ENCODE assay signal across 13 cellular contexts in genomic region chr17:80724723-80725388, GRCh38.
DNase-seq lines count a peak whose midpoint lies in the region; ATAC-seq, FAIRE-seq and TF ChIP-seq lines count a peak whose summit lies in the region.
"Had no signal": no experiment of that assay in that cellular context is flagged by ENCODE, and none has a peak within 500 bp of the region (broad histone marks: within the 10 kb centered on the region; RNA-seq: fewer than 3 reads in every experiment).

No MANE protein-coding gene starts in this region.

- no peak for ATAC-seq in activated T-helper 17 cell treated with anti-CD3 and anti-CD28 coated beads, Interleukin-2, amount 50 U/mL, for 72 hours (replicated peaks)
- no peak for ATAC-seq in activated T-cell treated with anti-CD3 and anti-CD28 coated beads, Interleukin-2, amount 50 U/mL, for 72 hours (replicated peaks in 1 of 2)
- ATAC-seq: CD8-positive, alpha-beta T cell; left colon; stimulated activated naive B cell treated with anti-CD40 and anti-IgM and Interleukin-4, amounts not matched to agents 10 μg/mL and 1 μg/mL and 100 μg/mL, for 72 hours had no signal

- H3K27ac Mint-ChIP-seq in activated T-helper 17 cell treated with anti-CD3 and anti-CD28 coated beads, Interleukin-2, amount 50 U/mL, for 72 hours: peak overlapping the region; percentile 63
- no peak overlapping the region for H3K27ac Mint-ChIP-seq in activated T-cell treated with anti-CD3 and anti-CD28 coated beads, Interleukin-2, amount 50 U/mL, for 72 hours
- H3K27ac Mint-ChIP-seq: CD8-positive, alpha-beta T cell; stimulated activated naive B cell treated with anti-CD40 and anti-IgM and Interleukin-4, amounts not matched to agents 10 μg/mL and 1 μg/mL and 100 μg/mL, for 72 hours had no signal

- FAIRE-seq in GM19239 (lab: Jason Lieb, UNC): no peak

- intact Hi-C loops in posterior vena cava (cut with DNase I): no loop called here

- TF ChIP-seq CTCF in kidney epithelial cell (IDR thresholded peaks at IDR 0.05; ENCODE audit: insufficient read depth, low read length, poor library complexity, severe bottlenecking): no peak

- H3K36me3 ChIP-seq in kidney epithelial cell (ENCODE audit: control insufficient read depth, insufficient read depth, low read length): no peaks in the 10 kb centered on the region

- DNase-seq in 8988T (peak; percentile 42), H4 (ENCODE audit: low spot score) (peak; percentile 65), kidney epithelial cell (ENCODE audit: low read depth) (peak; percentile 53), posterior vena cava (ENCODE audit: low spot score) (no peak), DMS 273 (lab: John Stamatoyannopoulos, UW; ENCODE audit: unreplicated experiment) (no peak), GM19239 (ENCODE audit: insufficient read length, low spot score) (no peak)
- DNase-seq in activated T-cell treated with anti-CD3 and anti-CD28 coated beads, Interleukin-2, amount 50 U/mL, for 72 hours: no peak
- DNase-seq: CD8-positive, alpha-beta T cell; left colon; NCI-H510A treated with DMSO at 0.1 percent for 48 hours; stimulated activated naive B cell treated with anti-CD40 and anti-IgM and Interleukin-4, amounts not matched to agents 10 μg/mL and 1 μg/mL and 100 μg/mL, for 72 hours; T-helper 9 cell had no signal

- no peak overlapping the region for H3K4me3 Mint-ChIP-seq in activated T-helper 17 cell treated with anti-CD3 and anti-CD28 coated beads, Interleukin-2, amount 50 U/mL, for 72 hours
- H3K4me3 Mint-ChIP-seq in activated T-cell treated with anti-CD3 and anti-CD28 coated beads, Interleukin-2, amount 50 U/mL, for 72 hours: no peak overlapping the region
- H3K4me3 Mint-ChIP-seq: CD8-positive, alpha-beta T cell; stimulated activated naive B cell treated with anti-CD40 and anti-IgM and Interleukin-4, amounts not matched to agents 10 μg/mL and 1 μg/mL and 100 μg/mL, for 72 hours had no signal

- peaks cover 11% of the 10 kb centered on the region for H3K36me3 Mint-ChIP-seq in activated T-helper 17 cell treated with anti-CD3 and anti-CD28 coated beads, Interleukin-2, amount 50 U/mL, for 72 hours (ENCODE audit: low read depth)
- H3K36me3 Mint-ChIP-seq in activated T-cell treated with anti-CD3 and anti-CD28 coated beads, Interleukin-2, amount 50 U/mL, for 72 hours (ENCODE audit: insufficient read depth in 2 of 2): peaks cover 0 to 8% of the 10 kb centered on the region in 2 donors

- no peaks in the 10 kb centered on the region for H3K9me3 Mint-ChIP-seq in activated T-helper 17 cell treated with anti-CD3 and anti-CD28 coated beads, Interleukin-2, amount 50 U/mL, for 72 hours
- no peaks in the 10 kb centered on the region for H3K9me3 Mint-ChIP-seq in activated T-cell treated with anti-CD3 and anti-CD28 coated beads, Interleukin-2, amount 50 U/mL, for 72 hours
- H3K9me3 Mint-ChIP-seq: CD8-positive, alpha-beta T cell; stimulated activated naive B cell treated with anti-CD40 and anti-IgM and Interleukin-4, amounts not matched to agents 10 μg/mL and 1 μg/mL and 100 μg/mL, for 72 hours had no signal

- H3K4me3 ChIP-seq in kidney epithelial cell (ENCODE audit: low read depth, low read length): no peak overlapping the region

- H3K27me3 Mint-ChIP-seq in activated T-helper 17 cell treated with anti-CD3 and anti-CD28 coated beads, Interleukin-2, amount 50 U/mL, for 72 hours: no peaks in the 10 kb centered on the region
- no peaks in the 10 kb centered on the region for H3K27me3 Mint-ChIP-seq in activated T-cell treated with anti-CD3 and anti-CD28 coated beads, Interleukin-2, amount 50 U/mL, for 72 hours (ENCODE audit: low read depth)
- H3K27me3 Mint-ChIP-seq: stimulated activated naive B cell treated with anti-CD40 and anti-IgM and Interleukin-4, amounts not matched to agents 10 μg/mL and 1 μg/mL and 100 μg/mL, for 72 hours had no signal

- H3K4me1 Mint-ChIP-seq in activated T-helper 17 cell treated with anti-CD3 and anti-CD28 coated beads, Interleukin-2, amount 50 U/mL, for 72 hours: peaks cover 28% of the 10 kb centered on the region
- H3K4me1 Mint-ChIP-seq in activated T-cell treated with anti-CD3 and anti-CD28 coated beads, Interleukin-2, amount 50 U/mL, for 72 hours (ENCODE audit: low read depth): peaks cover 33% of the 10 kb centered on the region

- no peaks in the 10 kb centered on the region for H3K27me3 ChIP-seq in kidney epithelial cell (ENCODE audit: control insufficient read depth, insufficient read depth, low read length)

Comparison
In these comparisons a context has a peak if more than half of its experiments do, and no peak if none do; other contexts are left out.
1. DNase-seq: peak in 8988T (single experiment), H4 (single experiment) and kidney epithelial cell (single experiment); none in posterior vena cava (single experiment), DMS 273 (single experiment), activated T-cell treated with anti-CD3 and anti-CD28 coated beads, Interleukin-2, amount 50 U/mL, for 72 hours (0 of 2) and GM19239 (single experiment).